16 cellular contexts compared by ENCODE assay signal in the genomic region with DNA sequence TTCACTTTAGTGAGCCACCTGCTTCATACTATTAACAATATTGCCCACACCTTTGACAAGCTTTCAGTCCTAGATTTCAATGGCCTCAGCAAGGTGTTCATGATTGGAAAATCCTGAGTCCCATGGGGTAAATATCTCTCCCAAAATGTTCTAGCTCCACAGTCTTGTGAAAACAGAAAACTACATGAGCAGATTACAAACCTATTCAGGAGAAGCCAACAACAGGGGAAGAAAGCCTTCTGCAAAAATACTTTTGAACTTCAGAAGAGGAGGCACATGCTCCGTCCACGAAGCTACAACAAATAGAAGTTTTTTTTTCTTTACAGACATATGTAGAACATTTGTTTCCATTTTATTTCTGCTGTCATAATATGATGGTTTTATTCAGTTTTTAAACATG.
DNase-seq lines count a peak whose midpoint lies in the region; ATAC-seq, FAIRE-seq and TF ChIP-seq lines count a peak whose summit lies in the region.
"Had no signal": no experiment of that assay in that cellular context is flagged by ENCODE, and none has a peak within 500 bp of the region (broad histone marks: within the 10 kb centered on the region; RNA-seq: fewer than 3 reads in every experiment).

No MANE protein-coding gene starts in this region.

- FAIRE-seq in astrocyte (lab: Jason Lieb, UNC), result no peak

- no peak for TF ChIP-seq CTCF in A673 (conservative IDR thresholded peaks at IDR 0.05; ENCODE audit: low read depth, low read length)
- no peak for TF ChIP-seq CTCF in HCT116 (IDR thresholded peaks at IDR 0.05 in 2 of 3, conservative IDR thresholded peaks at IDR 0.05 in 1 of 3; ENCODE audit: borderline replicate concordance in 1 of 3, insufficient read depth in 1 of 3, low read depth in 2 of 3, low read length in 2 of 3)
- no peak for TF ChIP-seq CTCF in astrocyte (IDR thresholded peaks at IDR 0.05; ENCODE audit: insufficient read depth, low read depth, low read length)
- no peak for TF ChIP-seq CTCF in nephron (IDR thresholded peaks at IDR 0.05; ENCODE audit: unreplicated experiment in 3 of 3)
- no peak for TF ChIP-seq CTCF in colonic mucosa (IDR thresholded peaks at IDR 0.05)
- no peak for TF ChIP-seq CTCF in breast epithelium (IDR thresholded peaks at IDR 0.05)

- H3K27me3 ChIP-seq in A673 (replicated peaks; ENCODE audit: insufficient read depth, low read depth, low read length, poor library complexity) (no peaks in the 10 kb centered on the region), HCT116 (ENCODE audit: insufficient read depth, low read length) (no peaks in the 10 kb centered on the region), astrocyte (ENCODE audit: insufficient read depth, low read length) (peaks cover 7% of the 10 kb centered on the region), colonic mucosa (no peaks in the 10 kb centered on the region), breast epithelium (peaks cover 0 to 8% of the 10 kb centered on the region in 2 donors)
- H3K27me3 ChIP-seq: Peyer's patch had no signal

- no peaks in the 10 kb centered on the region for H3K79me2 ChIP-seq in HCT116 (ENCODE audit: insufficient read depth, low read length)
- H3K79me2 ChIP-seq in astrocyte (ENCODE audit: insufficient read depth, low read length), result no peaks in the 10 kb centered on the region

- H3K4me3 ChIP-seq in A673 (ENCODE audit: low read depth, low read length, poor library complexity, severe bottlenecking) (peak overlapping the region; percentile 44), HCT116 (replicated peaks in 1 of 2; ENCODE audit: low read depth in 1 of 2, low read length in 2 of 2) (no peak overlapping the region), astrocyte (ENCODE audit: insufficient read depth, low read depth, low read length) (no peak overlapping the region), colonic mucosa (no peak overlapping the region), breast epithelium (no peak overlapping the region)

- H2AFZ ChIP-seq in HCT116 (ENCODE audit: low read depth, low read length, poor library complexity, severe bottlenecking), result peak overlapping the region; percentile 9
- no peak overlapping the region for H2AFZ ChIP-seq in astrocyte (ENCODE audit: low read depth, low read length)

- RAD21 ChIA-PET in HCT116 (lab: Charles Lee; ENCODE audit: low non-redundant PET in 1 of 2, low total read pairs in 2 of 2, uncharacterized antibody in 2 of 2, unreplicated experiment in 2 of 2), result no interaction called here

- H4K20me1 ChIP-seq in HCT116 (ENCODE audit: insufficient read depth) (no peaks in the 10 kb centered on the region), astrocyte (ENCODE audit: insufficient read depth, low read length) (no peaks in the 10 kb centered on the region)

- H3K9me3 ChIP-seq in A673 (ENCODE audit: low read depth, low read length, poor library complexity, severe bottlenecking) (peaks cover 3% of the 10 kb centered on the region), HCT116 (ENCODE audit: control insufficient read depth in 1 of 2, insufficient read depth in 1 of 2, low read depth in 1 of 2, low read length in 2 of 2) (0 out of 4 replicates have a peak, but pooled peaks cover 0 to 3% of the 10 kb centered on the region in 2 experiments), astrocyte (ENCODE audit: insufficient read depth, low read depth, low read length) (no peaks in the 10 kb centered on the region), colonic mucosa (no peaks in the 10 kb centered on the region), breast epithelium (no peaks in the 10 kb centered on the region)
- H3K9me3 ChIP-seq: Peyer's patch had no signal

- H3K36me3 ChIP-seq in A673 (ENCODE audit: insufficient read depth, low read length, poor library complexity, severe bottlenecking) (no peaks in the 10 kb centered on the region), HCT116 (ENCODE audit: control insufficient read depth in 1 of 2, insufficient read depth in 2 of 2, low read length in 2 of 2) (no peaks in the 10 kb centered on the region), astrocyte (ENCODE audit: insufficient read depth, low read length) (no peaks in the 10 kb centered on the region), colonic mucosa (no peaks in the 10 kb centered on the region), breast epithelium (no peaks in the 10 kb centered on the region)
- H3K36me3 ChIP-seq: Peyer's patch had no signal

- H3K36me3 Mint-ChIP-seq in astrocyte (ENCODE audit: low read depth, unreplicated experiment) (no peaks in the 10 kb centered on the region), nephron (ENCODE audit: low read depth) (no peaks in the 10 kb centered on the region)
- H3K36me3 Mint-ChIP-seq: CD14-positive monocyte; CD8-positive, alpha-beta memory T cell had no signal

- H3K27me3 Mint-ChIP-seq in astrocyte (ENCODE audit: low read depth, unreplicated experiment) (peaks cover 13% of the 10 kb centered on the region), nephron (ENCODE audit: low read depth) (no peaks in the 10 kb centered on the region)
- H3K27me3 Mint-ChIP-seq: B cell; CD8-positive, alpha-beta memory T cell had no signal

- TSS peak; percentile 51 for BruUV-seq in A673 (replicated peaks; lab: Mats Ljungman, UMichigan)
- no TSS peak for BruUV-seq in HCT116 (replicated peaks; lab: Mats Ljungman, UMichigan)

- H3K9me2 ChIP-seq in HCT116 (ENCODE audit: insufficient read depth), result no peaks in the 10 kb centered on the region

- no peak for TF ChIP-seq POLR2A in HCT116 (IDR thresholded peaks at IDR 0.05; ENCODE audit: borderline replicate concordance, extremely low read depth, insufficient read depth, insufficient read length)
- TF ChIP-seq POLR2A in breast epithelium (IDR thresholded peaks at IDR 0.05), result no peak

- H3K4me2 ChIP-seq in HCT116 (ENCODE audit: low read length), result no peak overlapping the region
- H3K4me2 ChIP-seq in astrocyte (ENCODE audit: low read length), result peak overlapping the region; percentile 71

- H3K4me1 Mint-ChIP-seq in astrocyte (ENCODE audit: low read depth, unreplicated experiment), result no peaks in the 10 kb centered on the region
- peaks cover 10% of the 10 kb centered on the region for H3K4me1 Mint-ChIP-seq in nephron
- H3K4me1 Mint-ChIP-seq: B cell had no signal

- peaks cover 45% of the 10 kb centered on the region for H3K4me1 ChIP-seq in A673 (ENCODE audit: insufficient read depth, low read length, poor library complexity, severe bottlenecking)
- H3K4me1 ChIP-seq in HCT116 (ENCODE audit: control insufficient read depth in 1 of 2, insufficient read depth in 2 of 2, low read length in 2 of 2), result no peaks in the 10 kb centered on the region
- H3K4me1 ChIP-seq in astrocyte (ENCODE audit: insufficient read depth, low read length), result no peaks in the 10 kb centered on the region
- no peaks in the 10 kb centered on the region for H3K4me1 ChIP-seq in colonic mucosa
- H3K4me1 ChIP-seq in breast epithelium, result no peaks in the 10 kb centered on the region
- H3K4me1 ChIP-seq: Peyer's patch had no signal

- H3K27ac ChIP-seq in A673 (ENCODE audit: low read depth, low read length, poor library complexity, severe bottlenecking), result peak overlapping the region; percentile 94
- no peak overlapping the region for H3K27ac ChIP-seq in HCT116 (ENCODE audit: low read depth, low read length)
- H3K27ac ChIP-seq in astrocyte (ENCODE audit: low read depth, low read length), result no peak overlapping the region
- no peak overlapping the region for H3K27ac ChIP-seq in colonic mucosa
- H3K27ac ChIP-seq in breast epithelium, result no peak overlapping the region
- H3K27ac ChIP-seq: Peyer's patch had no signal

- H3K27ac Mint-ChIP-seq in astrocyte (ENCODE audit: unreplicated experiment) (no peak overlapping the region), nephron (peak overlapping the region in 2 of 3 experiments; percentile 3 to 63)
- H3K27ac Mint-ChIP-seq: B cell; CD14-positive monocyte; CD8-positive, alpha-beta memory T cell had no signal

- H3K9me3 Mint-ChIP-seq in astrocyte (ENCODE audit: unreplicated experiment) (peaks cover 6% of the 10 kb centered on the region), nephron (no peaks in the 10 kb centered on the region)

- TF ChIP-seq RAD21 in HCT116 (IDR thresholded peaks at IDR 0.05; ENCODE audit: low read depth), result no peak

- no peak overlapping the region for H3K4me3 Mint-ChIP-seq in astrocyte (ENCODE audit: unreplicated experiment)
- H3K4me3 Mint-ChIP-seq in nephron, result peak overlapping the region in 2 of 3 experiments; percentile 56 to 75
- H3K4me3 Mint-ChIP-seq: B cell; CD14-positive monocyte; CD8-positive, alpha-beta memory T cell had no signal

- ATAC-seq in HCT116 (no peak), HG02798 (IDR thresholded peaks at IDR 0.05; ENCODE audit: poor library complexity, unreplicated experiment) (no peak), HG03571 (IDR thresholded peaks at IDR 0.05; ENCODE audit: unreplicated experiment) (no peak)

- H3K9ac ChIP-seq in HCT116 (ENCODE audit: low read length) (no peak overlapping the region), astrocyte (ENCODE audit: low read length) (no peak overlapping the region), colonic mucosa (ENCODE audit: low read depth in 2 of 2, low read length in 2 of 2) (no peak overlapping the region)

- intact Hi-C loops in A673 (cut with micrococcal nuclease; ENCODE audit: unreplicated experiment) (loop anchor here (1.0 to 5.0 kb wide), 9 partner anchors 143 to 648 kb away; no protein-coding TSS in a partner anchor), HCT116 (cut with micrococcal nuclease) (loop anchor here (2.0 to 10.0 kb wide), 4 partner anchors 640 to 1976 kb away; no protein-coding TSS in a partner anchor), colonic mucosa (cut with DNase I) (loop anchor here (5.0 to 10.0 kb wide), 4 partner anchors 520 to 1978 kb away; no protein-coding TSS in a partner anchor), breast epithelium (cut with DNase I; ENCODE audit: low total_unique reads) (no loop called here)

- POLR2A ChIA-PET in A673 (lab: Charles Lee; ENCODE audit: low non-redundant PET) (interaction anchor here (0.8 kb wide), 1 partner anchor 397 kb away, joined by 6 read pairs; no protein-coding TSS in a partner anchor), HCT116 (lab: Charles Lee) (no interaction called here)

- CTCF ChIA-PET in A673 (lab: Charles Lee) (interaction anchor here (0.7 to 2.7 kb wide), 5 partner anchors 11 to 908 kb away, joined by 4 to 15 read pairs (median 12); no protein-coding TSS in a partner anchor), HCT116 (lab: Charles Lee) (interaction anchor here (0.9 to 1.3 kb wide), 2 partner anchors 906 to 908 kb away, joined by 3 to 4 read pairs; no protein-coding TSS in a partner anchor)

- DNase-seq in A673 (ENCODE audit: low spot score) (peak; percentile 65), HCT116 (ENCODE audit: low read depth, low spot score) (no peak), astrocyte (ENCODE audit: low read depth) (no peak), colonic mucosa (no peak), breast epithelium (ENCODE audit: low spot score in 2 of 2) (no peak)
- DNase-seq: DMS79 treated with DMSO at 0.1 percent for 48 hours, GF-D8, NCI-H1930, NCI-H524 treated with DMSO at 0.1 percent for 48 hours had no signal

TF ChIP-seq in HCT116, 20 proteins besides CTCF, POLR2A, EP300 and RAD21 (continues in another document):
- TF ChIP-seq CEBPB (IDR thresholded peaks at IDR 0.05; ENCODE audit: low read depth) (no peak), ZFX (IDR thresholded peaks at IDR 0.05) (no peak), ZNF274 (IDR thresholded peaks at IDR 0.05; ENCODE audit: low read depth, low read length) (no peak)
